In the genomic region with DNA sequence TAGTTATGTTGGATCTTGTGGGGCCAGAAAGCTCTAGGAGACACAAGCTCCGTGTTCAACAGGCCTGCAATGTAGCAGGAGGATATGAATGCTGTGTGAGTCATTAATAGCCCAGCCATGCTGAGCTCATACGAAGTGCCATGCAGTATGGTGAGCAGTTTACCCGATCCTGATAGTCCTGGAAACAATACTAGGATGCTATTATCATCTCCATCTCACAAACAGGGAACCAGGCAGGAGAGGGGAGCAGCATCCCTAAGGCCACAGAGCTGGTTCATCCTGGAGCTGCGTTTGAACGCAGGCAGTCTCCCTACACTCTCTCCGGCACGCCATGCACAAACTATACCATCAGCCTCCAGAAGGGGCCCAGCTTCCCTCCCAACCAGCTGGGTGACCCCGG, we compare ENCODE assay signal across 12 cellular contexts. TPM values are rescaled to one million over a fixed set of nuclear protein-coding genes. Genes with fewer than 3 reads are reported as not detected.
A peak's percentile ranks its signal among the peaks of the same experiment; 100 is the strongest.
DNase-seq lines count a peak whose midpoint lies in the region; TF ChIP-seq lines count a peak whose summit lies in the region.
"Had no signal": no experiment of that assay in that cellular context is flagged by ENCODE, and none has a peak within 500 bp of the region (broad histone marks: within the 10 kb centered on the region; RNA-seq: fewer than 3 reads in every experiment).

No MANE protein-coding gene starts in this region.

- peaks cover 4% of the 10 kb centered on the region for H3K27me3 Mint-ChIP-seq in glutamatergic neuron (ENCODE audit: unreplicated experiment)

- no peak overlapping the region for H3K4me3 Mint-ChIP-seq in glutamatergic neuron (ENCODE audit: unreplicated experiment)
- H3K4me3 Mint-ChIP-seq: natural killer cell had no signal

- H3K4me1 Mint-ChIP-seq in glutamatergic neuron (ENCODE audit: low read depth, unreplicated experiment), result peaks cover 28% of the 10 kb centered on the region

- H3K9me3 Mint-ChIP-seq in glutamatergic neuron (ENCODE audit: unreplicated experiment), result peaks cover 2% of the 10 kb centered on the region
- H3K9me3 Mint-ChIP-seq: activated T-helper 2 cell treated with anti-CD3 and anti-CD28 coated beads, Interferon-gamma antibody, Interleukin-2, Interleukin-4, amounts not matched to agents 10 μg/mL and 5 μg/mL and 100 μg/mL, durations not matched to agents 14 hours and 24 hours and 36 hours; natural killer cell had no signal

- H3K27ac ChIP-seq in substantia nigra (ENCODE audit: low read depth, low read length, poor library complexity, severe bottlenecking), result peak overlapping the region; percentile 38
- H3K27ac ChIP-seq: gastrocnemius medialis, VCaP had no signal

- H3K36me3 Mint-ChIP-seq in glutamatergic neuron (ENCODE audit: unreplicated experiment), result no peaks in the 10 kb centered on the region
- H3K36me3 Mint-ChIP-seq: natural killer cell had no signal

- H3K27ac Mint-ChIP-seq in glutamatergic neuron (ENCODE audit: unreplicated experiment), result peak overlapping the region; percentile 16
- H3K27ac Mint-ChIP-seq: activated T-helper 2 cell treated with anti-CD3 and anti-CD28 coated beads, Interferon-gamma antibody, Interleukin-2, Interleukin-4, amounts not matched to agents 10 μg/mL and 5 μg/mL and 100 μg/mL, durations not matched to agents 14 hours and 24 hours and 36 hours; natural killer cell had no signal

- no peak for TF ChIP-seq CTCF in glutamatergic neuron (IDR thresholded peaks at IDR 0.05; ENCODE audit: partially characterized antibody, unreplicated experiment)

- DNase-seq in HCEC 1CT (peak; percentile 89), amniotic epithelial cell (ENCODE audit: low read depth) (peak; percentile 78), glutamatergic neuron (peak; percentile 47), substantia nigra (lab: John Stamatoyannopoulos, UW) (no peak), NCI-H446 treated with DMSO at 0.1 percent for 48 hours (lab: John Stamatoyannopoulos, UW) (no peak), UCSD-AML1 (lab: John Stamatoyannopoulos, UW; ENCODE audit: unreplicated experiment) (no peak), SHP77 (lab: John Stamatoyannopoulos, UW) (no peak)
- DNase-seq: gastrocnemius medialis, natural killer cell, NCI-H82 had no signal

RNA-seq across cellular contexts. Expression of a gene that starts 20.5 kb away (rescaled TPM):
- total RNA-seq in glutamatergic neuron (ENCODE audit: unreplicated experiment), result 83.1 TPM

Comparison
In these comparisons a context has a peak if more than half of its experiments do, and no peak if none do; other contexts are left out.
1. DNase-seq: peak in HCEC 1CT (single experiment), amniotic epithelial cell (single experiment) and glutamatergic neuron (single experiment); none in substantia nigra (0 of 49), NCI-H446 treated with DMSO at 0.1 percent for 48 hours (single experiment), UCSD-AML1 (single experiment) and SHP77 (0 of 2).